Comparison of ENCODE assay signal across 13 cellular contexts in genomic region chr2:172249986-172250385, GRCh38.
DNase-seq lines count a peak whose midpoint lies in the region; ATAC-seq, FAIRE-seq and TF ChIP-seq lines count a peak whose summit lies in the region.
"Had no signal": no experiment of that assay in that cellular context is flagged by ENCODE, and none has a peak within 500 bp of the region (broad histone marks: within the 10 kb centered on the region; RNA-seq: fewer than 3 reads in every experiment).

No MANE protein-coding gene starts in this region.

- H3K79me2 ChIP-seq in keratinocyte (ENCODE audit: control insufficient read depth, insufficient read depth, low read length): no peaks in the 10 kb centered on the region

- no peak overlapping the region for H2AFZ ChIP-seq in keratinocyte (ENCODE audit: control insufficient read depth, low read length)

- no peaks in the 10 kb centered on the region for H3K36me3 ChIP-seq in keratinocyte (ENCODE audit: control insufficient read depth in 2 of 2, extremely low read depth in 1 of 2, insufficient read depth in 2 of 2, low read length in 2 of 2)
- H3K36me3 ChIP-seq: cardiac muscle cell, transverse colon had no signal

- peak overlapping the region; percentile 97 for H3K27ac ChIP-seq in keratinocyte (ENCODE audit: control insufficient read depth, insufficient read depth, low read length)
- H3K27ac ChIP-seq: cardiac muscle cell, transverse colon had no signal

- H3K4me2 ChIP-seq in keratinocyte (ENCODE audit: control insufficient read depth, extremely low read depth, insufficient read depth, low read depth, low read length): peak overlapping the region; percentile 42

- dilution Hi-C loops in keratinocyte (cut with MboI; ENCODE audit: extremely low pct_ligation_motif_present, low sequenced_read_pairs): no loop called here

- no peak for ATAC-seq in HG02623 (IDR thresholded peaks at IDR 0.05; ENCODE audit: unreplicated experiment)

- no peaks in the 10 kb centered on the region for H3K9me1 ChIP-seq in keratinocyte (ENCODE audit: control insufficient read depth, extremely low read depth, insufficient read depth, low read length)

- peaks cover 79% of the 10 kb centered on the region for H3K4me1 ChIP-seq in keratinocyte (ENCODE audit: control insufficient read depth, extremely low read depth, insufficient read depth, low read length)

- H3K4me3 ChIP-seq in astrocyte of the spinal cord (ENCODE audit: low read depth, low read length) (no peak overlapping the region), keratinocyte (ENCODE audit: control insufficient read depth in 2 of 3, extremely low read depth in 1 of 3, insufficient read depth in 2 of 3, low read depth in 1 of 3, low read length in 3 of 3) (no peak overlapping the region)
- H3K4me3 ChIP-seq: cardiac muscle cell, transverse colon had no signal

- H4K20me1 ChIP-seq in keratinocyte (ENCODE audit: control insufficient read depth, extremely low read depth, insufficient read depth, low read length): no peaks in the 10 kb centered on the region

- H3K9ac ChIP-seq in keratinocyte (ENCODE audit: control insufficient read depth, extremely low read depth, insufficient read depth, low read length): peak overlapping the region; percentile 43

- in situ Hi-C loops in astrocyte of the spinal cord (cut with HindIII; ENCODE audit: low sequenced_read_pairs): no loop called here

- TF ChIP-seq CTCF in astrocyte of the spinal cord (IDR thresholded peaks at IDR 0.05; ENCODE audit: low read depth, low read length) (no peak), keratinocyte (optimal IDR thresholded peaks at IDR 0.05 in 1 of 3, IDR thresholded peaks at IDR 0.05 in 1 of 3, conservative IDR thresholded peaks at IDR 0.05 in 1 of 3; ENCODE audit: extremely low read depth in 1 of 3, insufficient read depth in 2 of 3, low read length in 3 of 3) (no peak)

- H3K9me3 ChIP-seq in keratinocyte (ENCODE audit: control insufficient read depth, low read depth, low read length): no peaks in the 10 kb centered on the region
- H3K9me3 ChIP-seq: transverse colon had no signal

- peak; percentile 9 for FAIRE-seq in keratinocyte (lab: Jason Lieb, UNC)
- FAIRE-seq: endometrium had no signal

- DNase-seq in EL: peak; percentile 82
- peak; percentile 91 for DNase-seq in HT1080 (ENCODE audit: low read depth)
- peak; percentile 83 for DNase-seq in astrocyte of the spinal cord (ENCODE audit: low read depth, low spot score)
- no peak for DNase-seq in keratinocyte (ENCODE audit: low read depth, low spot score)
- no peak for DNase-seq in SIG-M5 (lab: John Stamatoyannopoulos, UW)
- DNase-seq in OCI-M2 (lab: John Stamatoyannopoulos, UW; ENCODE audit: unreplicated experiment): no peak
- DNase-seq in T-helper 9 cell: no peak
- DNase-seq: activated CD4-positive, CD25-positive, alpha-beta regulatory T cell; NCI-H526; transverse colon had no signal

- H3K27me3 ChIP-seq in keratinocyte (ENCODE audit: control insufficient read depth, extremely low read depth, insufficient read depth, low read length): no peaks in the 10 kb centered on the region
- H3K27me3 ChIP-seq: cardiac muscle cell, transverse colon had no signal

Comparison
In these comparisons a context has a peak if more than half of its experiments do, and no peak if none do; other contexts are left out.
1. DNase-seq: peak in EL (single experiment), HT1080 (single experiment) and astrocyte of the spinal cord (single experiment); none in keratinocyte (single experiment), SIG-M5 (single experiment), OCI-M2 (single experiment) and T-helper 9 cell (single experiment).